Comparison of ENCODE assay signal across 2 cellular contexts in genomic region chr1:161177112-161177935, GRCh38.
TF ChIP-seq lines count a peak whose summit lies in the region.

Gene B4GALT3, minus strand, starts transcription at chr1:161177507. Its CDS starts 1,447 bp downstream, at chr1:161176060.

TF ChIP-seq in IMR-90, 13 proteins besides CTCF, POLR2A, EP300 and RAD21:
- TF ChIP-seq SMC3 (IDR thresholded peaks at IDR 0.05; ENCODE audit: low read depth, low read length) (no peak), ELK1 (IDR thresholded peaks at IDR 0.05; ENCODE audit: borderline replicate concordance, low read depth, low read length) (no peak), RFX5 (IDR thresholded peaks at IDR 0.05; ENCODE audit: low read depth, low read length) (no peak), BHLHE40 (IDR thresholded peaks at IDR 0.05; ENCODE audit: low read depth, low read length) (no peak), CHD1 (IDR thresholded peaks at IDR 0.05; ENCODE audit: low read depth, low read length) (no peak), MXI1 (IDR thresholded peaks at IDR 0.05; ENCODE audit: borderline replicate concordance, low read depth, low read length) (peak; percentile 62; the same call in 1 of the 2 replicates), MAZ (IDR thresholded peaks at IDR 0.05; ENCODE audit: borderline replicate concordance, low read depth, low read length) (peak; percentile 78; the same call in 1 of the 2 replicates), NFE2L2 (IDR thresholded peaks at IDR 0.05; ENCODE audit: low read depth, low read length) (no peak), FOS (IDR thresholded peaks at IDR 0.05; ENCODE audit: low read depth, low read length) (no peak), RCOR1 (IDR thresholded peaks at IDR 0.05; ENCODE audit: insufficient replicate concordance, low read length) (no peak), MAFK (IDR thresholded peaks at IDR 0.05; ENCODE audit: low read depth, low read length) (no peak)
- TF ChIP-seq, protein P1, sequence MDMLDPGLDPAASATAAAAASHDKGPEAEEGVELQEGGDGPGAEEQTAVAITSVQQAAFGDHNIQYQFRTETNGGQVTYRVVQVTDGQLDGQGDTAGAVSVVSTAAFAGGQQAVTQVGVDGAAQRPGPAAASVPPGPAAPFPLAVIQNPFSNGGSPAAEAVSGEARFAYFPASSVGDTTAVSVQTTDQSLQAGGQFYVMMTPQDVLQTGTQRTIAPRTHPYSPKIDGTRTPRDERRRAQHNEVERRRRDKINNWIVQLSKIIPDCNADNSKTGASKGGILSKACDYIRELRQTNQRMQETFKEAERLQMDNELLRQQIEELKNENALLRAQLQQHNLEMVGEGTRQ (IDR thresholded peaks at IDR 0.05; ENCODE audit: low read depth, low read length): 0 out of 2 replicates have a peak, but pooled peaks have one; percentile 13

TF ChIP-seq in endothelial cell of umbilical vein, 7 proteins besides CTCF, POLR2A, EP300 and RAD21:
- TF ChIP-seq MYC (IDR thresholded peaks at IDR 0.05; ENCODE audit: low read depth, low read length) (peak; percentile 24), GATA2 (IDR thresholded peaks at IDR 0.05; ENCODE audit: insufficient read depth, insufficient read length, low read depth, low read length) (no peak), EZH2 (IDR thresholded peaks at IDR 0.05; ENCODE audit: borderline replicate concordance, low read depth, low read length, severe bottlenecking) (no peak), FOS (IDR thresholded peaks at IDR 0.05; ENCODE audit: borderline replicate concordance, insufficient read depth, low read length) (no peak), POLR2AphosphoS5 (IDR thresholded peaks at IDR 0.05; ENCODE audit: insufficient read depth, low read depth, low read length) (peak; percentile 73), MAX (IDR thresholded peaks at IDR 0.05; ENCODE audit: insufficient read depth, insufficient read length) (no peak), JUN (IDR thresholded peaks at IDR 0.05; ENCODE audit: borderline replicate concordance, insufficient read depth, insufficient read length, low read depth) (no peak)
